8 cellular contexts compared by ENCODE assay signal in genomic region chr7:10939237-10939910, GRCh38. TPM values are rescaled to one million over a fixed set of nuclear protein-coding genes. Genes with fewer than 3 reads are reported as not detected.
DNase-seq lines count a peak whose midpoint lies in the region; ATAC-seq and TF ChIP-seq lines count a peak whose summit lies in the region.

No MANE protein-coding gene starts in this region.

- peak; percentile 16 for ATAC-seq in GM18873 (IDR thresholded peaks at IDR 0.05; ENCODE audit: low FRiP score, unreplicated experiment)
- ATAC-seq in HG03139 (IDR thresholded peaks at IDR 0.05; ENCODE audit: unreplicated experiment): peak; percentile 9
- ATAC-seq in left ventricle myocardium superior: peak; percentile 30
- ATAC-seq in stimulated activated memory B cell treated with anti-CD40 and anti-IgM and Interleukin-4, amounts not matched to agents 10 μg/mL and 1 μg/mL and 100 μg/mL, for 72 hours: peak; percentile 6

- no peak overlapping the region for H3K4me3 Mint-ChIP-seq in stimulated activated memory B cell treated with anti-CD40 and anti-IgM and Interleukin-4, amounts not matched to agents 10 μg/mL and 1 μg/mL and 100 μg/mL, for 72 hours

- POLR2A ChIA-PET in AG04449 (lab: Yijun Ruan, JAX): interaction anchor here (0.8 to 2.0 kb wide), 4 partner anchors 9 to 216 kb away, joined by 3 to 13 read pairs (median 5); partner anchors contain the start of gene PHF14

- no peaks in the 10 kb centered on the region for H3K27me3 Mint-ChIP-seq in stimulated activated memory B cell treated with anti-CD40 and anti-IgM and Interleukin-4, amounts not matched to agents 10 μg/mL and 1 μg/mL and 100 μg/mL, for 72 hours

- DNase-seq in AG04449 (ENCODE audit: low read depth, low spot score) (no peak), left ventricle myocardium superior (no peak), NCI-H2171 treated with DMSO at 0.1 percent for 48 hours (lab: John Stamatoyannopoulos, UW) (no peak)
- no peak for DNase-seq in activated CD4-positive, alpha-beta T cell treated with anti-CD3 and anti-CD28 coated beads, Interleukin-2, amount 50 U/mL, for 48 hours

- H3K9me3 Mint-ChIP-seq in stimulated activated memory B cell treated with anti-CD40 and anti-IgM and Interleukin-4, amounts not matched to agents 10 μg/mL and 1 μg/mL and 100 μg/mL, for 72 hours: no peaks in the 10 kb centered on the region

- TF ChIP-seq CTCF in AG04449 (IDR thresholded peaks at IDR 0.05; ENCODE audit: insufficient read depth, low read length, missing control alignments): no peak
- no peak for TF ChIP-seq CTCF in WI38 (IDR thresholded peaks at IDR 0.05; ENCODE audit: low read depth, low read length)

- intact Hi-C loops in left ventricle myocardium superior (cut with micrococcal nuclease): no loop called here

- no peak overlapping the region for H3K27ac Mint-ChIP-seq in stimulated activated memory B cell treated with anti-CD40 and anti-IgM and Interleukin-4, amounts not matched to agents 10 μg/mL and 1 μg/mL and 100 μg/mL, for 72 hours

- peaks cover 20% of the 10 kb centered on the region for H3K36me3 Mint-ChIP-seq in stimulated activated memory B cell treated with anti-CD40 and anti-IgM and Interleukin-4, amounts not matched to agents 10 μg/mL and 1 μg/mL and 100 μg/mL, for 72 hours

- peaks cover 5% of the 10 kb centered on the region for H3K4me1 Mint-ChIP-seq in stimulated activated memory B cell treated with anti-CD40 and anti-IgM and Interleukin-4, amounts not matched to agents 10 μg/mL and 1 μg/mL and 100 μg/mL, for 72 hours

- CTCF ChIA-PET in AG04449 (lab: Yijun Ruan, JAX): interaction anchor here (1.0 to 3.2 kb wide), 3 partner anchors 10 to 273 kb away, joined by 3 to 20 read pairs (median 4); no protein-coding TSS in a partner anchor

- H3K4me3 ChIP-seq in AG04449 (ENCODE audit: low read depth, low read length): peak overlapping the region; percentile 87
- H3K4me3 ChIP-seq in WI38 (ENCODE audit: low read depth, low read length): peak overlapping the region; percentile 100

RNA-seq across cellular contexts. Expression of gene PHF14, which starts 34.3 kb away (rescaled TPM):
- 16.4 TPM for total RNA-seq in left ventricle myocardium superior
